In genomic region chr22:22195265-22196017, GRCh38 we compare ENCODE assay signal across 1 cellular context.
A peak's percentile ranks its signal among the peaks of the same experiment; 100 is the strongest.
TF ChIP-seq lines count a peak whose summit lies in the region.

No MANE protein-coding gene starts in this region.

TF ChIP-seq in K562, 482 proteins besides CTCF, POLR2A, EP300 and RAD21 (continued from another document and continues in another):
- no peak for TF ChIP-seq USF2 (CRISPR knock-in tag; IDR thresholded peaks at IDR 0.05)
- TF ChIP-seq CHD7 (IDR thresholded peaks at IDR 0.05; ENCODE audit: low read depth, low read length): peak; percentile 66
- no peak for TF ChIP-seq BCLAF1 (IDR thresholded peaks at IDR 0.05; ENCODE audit: borderline replicate concordance in 1 of 2, control insufficient read depth in 1 of 2, low read depth in 2 of 2, low read length in 1 of 2)
- no peak for TF ChIP-seq ZNF146 (CRISPR knock-in tag; IDR thresholded peaks at IDR 0.05; ENCODE audit: unreplicated experiment)
- no peak for TF ChIP-seq MEIS2 (IDR thresholded peaks at IDR 0.05; ENCODE audit: partially characterized antibody)
- no peak for TF ChIP-seq DNMT1 (IDR thresholded peaks at IDR 0.05)
- peak; percentile 84; the same call in 1 of the 2 replicates for TF ChIP-seq CGGBP1 (CRISPR knock-in tag; IDR thresholded peaks at IDR 0.05)
- no peak for TF ChIP-seq ATF1 (CRISPR knock-in tag; IDR thresholded peaks at IDR 0.05)
- TF ChIP-seq ATF1 (tag; IDR thresholded peaks at IDR 0.05): peak; percentile 75
- no peak for TF ChIP-seq FUS (optimal IDR thresholded peaks at IDR 0.05; ENCODE audit: low read depth, low read length)
- no peak for TF ChIP-seq ZNF3 (CRISPR knock-in tag; IDR thresholded peaks at IDR 0.05)
- 0 out of 2 replicates have a peak, but pooled peaks have one; percentile 84 for TF ChIP-seq FOXO4 (CRISPR knock-in tag; IDR thresholded peaks at IDR 0.05)
- peak; percentile 86 for TF ChIP-seq TAL1 (IDR thresholded peaks at IDR 0.05)
- no peak for TF ChIP-seq TRIM28 (IDR thresholded peaks at IDR 0.05)
- peak; percentile 36; the same call in 1 of the 2 replicates for TF ChIP-seq HOXB6 (CRISPR knock-in tag; IDR thresholded peaks at IDR 0.05; ENCODE audit: borderline replicate concordance)
- no peak for TF ChIP-seq HNRNPL (IDR thresholded peaks at IDR 0.05; ENCODE audit: low read depth, low read length)
- TF ChIP-seq ARID3A (IDR thresholded peaks at IDR 0.05; ENCODE audit: borderline replicate concordance, low read depth, low read length): peak; percentile 88; the same call in 1 of the 2 replicates
- TF ChIP-seq TRIM24 (IDR thresholded peaks at IDR 0.05): peak; percentile 95 to 96; a peak in 3 of 4 replicates
- peak; percentile 74 for TF ChIP-seq ZC3H8 (IDR thresholded peaks at IDR 0.05)
- peak; percentile 84 for TF ChIP-seq DACH1 (IDR thresholded peaks at IDR 0.05; ENCODE audit: partially characterized antibody)
- peak; percentile 90 for TF ChIP-seq ZNF24 (IDR thresholded peaks at IDR 0.05)
- TF ChIP-seq CTBP1 (IDR thresholded peaks at IDR 0.05; ENCODE audit: borderline replicate concordance): peak; percentile 100
- TF ChIP-seq KLF16 (IDR thresholded peaks at IDR 0.05): peak; percentile 90
- no peak for TF ChIP-seq ZBTB49 (CRISPR knock-in tag; IDR thresholded peaks at IDR 0.05; ENCODE audit: borderline replicate concordance)
- no peak for TF ChIP-seq PTRF (tag; IDR thresholded peaks at IDR 0.05)
- no peak; the same call in none of the 2 replicates for TF ChIP-seq PHB2 (IDR thresholded peaks at IDR 0.05; ENCODE audit: low read depth)
- TF ChIP-seq ZBTB5 (IDR thresholded peaks at IDR 0.05): no peak
- peak; percentile 56 for TF ChIP-seq ETV1 (tag; conservative IDR thresholded peaks at IDR 0.05; ENCODE audit: low read depth)
- no peak for TF ChIP-seq KDM2B (CRISPR knock-in tag; IDR thresholded peaks at IDR 0.05)
- TF ChIP-seq ZFP1 (CRISPR knock-in tag; IDR thresholded peaks at IDR 0.05): no peak
- TF ChIP-seq CBX2 (IDR thresholded peaks at IDR 0.05; ENCODE audit: insufficient read depth, low read length, poor library complexity, severe bottlenecking): no peak
- peak; percentile 52; the same call in 1 of the 2 replicates for TF ChIP-seq TCF7L2 (IDR thresholded peaks at IDR 0.05; ENCODE audit: low read depth, low read length)
- TF ChIP-seq FOXJ3 (CRISPR knock-in tag; IDR thresholded peaks at IDR 0.05): no peak
- no peak for TF ChIP-seq CCNT2 (IDR thresholded peaks at IDR 0.05; ENCODE audit: borderline replicate concordance, extremely low read depth, insufficient read length, low read depth, low read length)
- peak; percentile 93 for TF ChIP-seq GATAD2A (IDR thresholded peaks at IDR 0.05)
- TF ChIP-seq STAT5B (CRISPR knock-in tag; IDR thresholded peaks at IDR 0.05): no peak
- TF ChIP-seq CXXC5 (CRISPR knock-in tag; IDR thresholded peaks at IDR 0.05): peak; percentile 47
- no peak for TF ChIP-seq XRCC3 (IDR thresholded peaks at IDR 0.05)
- TF ChIP-seq RFX5 (IDR thresholded peaks at IDR 0.05; ENCODE audit: low read depth, low read length): 0 out of 2 replicates have a peak, but pooled peaks have one; percentile 10
- TF ChIP-seq HDAC6 (IDR thresholded peaks at IDR 0.05; ENCODE audit: low read depth, low read length): no peak
